Comparison of ENCODE assay signal across 8 cellular contexts in the genomic region with DNA sequence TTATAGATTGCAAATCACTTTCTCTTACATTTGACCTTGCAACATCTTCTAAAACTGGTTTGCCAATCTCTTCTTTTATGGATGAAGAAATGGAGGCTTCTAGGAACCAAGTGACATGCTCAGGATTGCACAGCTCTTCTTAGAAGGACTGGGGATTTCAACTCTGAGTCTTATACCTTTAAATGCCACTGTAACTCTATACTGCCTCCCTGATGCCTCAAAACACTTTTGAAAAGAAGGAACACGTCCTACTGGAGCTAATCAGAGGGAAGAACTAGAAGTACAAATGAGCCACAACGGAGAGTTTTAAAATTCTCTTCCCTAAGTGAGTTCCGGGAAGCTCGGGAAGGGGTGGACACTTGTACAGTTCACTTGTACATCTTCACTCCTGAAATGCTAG. TPM values are rescaled to one million over a fixed set of nuclear protein-coding genes. Genes with fewer than 3 reads are reported as not detected.
A peak's percentile ranks its signal among the peaks of the same experiment; 100 is the strongest.
DNase-seq lines count a peak whose midpoint lies in the region; ATAC-seq and TF ChIP-seq lines count a peak whose summit lies in the region.

No MANE protein-coding gene starts in this region.

- H3K36me3 ChIP-seq in right atrium auricular region (no peaks in the 10 kb centered on the region), skeletal muscle tissue (ENCODE audit: control insufficient read depth in 3 of 3, insufficient read depth in 3 of 3, low read length in 3 of 3) (no peaks in the 10 kb centered on the region)

- ATAC-seq in GM21717 (IDR thresholded peaks at IDR 0.05; ENCODE audit: unreplicated experiment) = no peak

- DNase-seq in HL-60 (ENCODE audit: low read depth in 1 of 2, low spot score in 1 of 2) (no peak), right atrium auricular region (ENCODE audit: low spot score) (no peak), MV-4-11 (lab: John Stamatoyannopoulos, UW) (no peak), mucosa of gallbladder (ENCODE audit: low spot score) (no peak), NCI-H146 treated with DMSO at 0.1 percent for 48 hours (lab: John Stamatoyannopoulos, UW; ENCODE audit: unreplicated experiment) (no peak)

- H3K4me1 ChIP-seq in right atrium auricular region (peaks cover 0 to 33% of the 10 kb centered on the region in 2 donors), skeletal muscle tissue (ENCODE audit: control insufficient read depth in 3 of 3, insufficient read depth in 3 of 3, low read length in 3 of 3) (peaks cover 24 to 38% (median 36%) of the 10 kb centered on the region in 3 donors)

- TF ChIP-seq CTCF in HL-60 (IDR thresholded peaks at IDR 0.05; ENCODE audit: insufficient read depth, low read length) (no peak), WI38 (IDR thresholded peaks at IDR 0.05; ENCODE audit: low read depth, low read length) (no peak), right atrium auricular region (IDR thresholded peaks at IDR 0.05) (no peak)

- H3K4me3 ChIP-seq in HL-60 (replicated peaks; ENCODE audit: insufficient read depth, low read length) (peak overlapping the region; percentile 84; the same call in 1 of the 2 replicates), WI38 (ENCODE audit: low read depth, low read length) (peak overlapping the region; percentile 75), right atrium auricular region (peak overlapping the region; percentile 86 to 94), skeletal muscle tissue (ENCODE audit: low read length in 3 of 3) (peak overlapping the region; percentile 84 to 94 (median 87))

- no peak overlapping the region for H3K27ac ChIP-seq in HL-60 (replicated peaks)
- peak overlapping the region; percentile 90 to 95 for H3K27ac ChIP-seq in right atrium auricular region
- peak overlapping the region; percentile 88 for H3K27ac ChIP-seq in skeletal muscle tissue (ENCODE audit: low read depth, low read length)

- H3K27me3 ChIP-seq in HL-60 (ENCODE audit: insufficient read depth, poor library complexity, severe bottlenecking) = no peaks in the 10 kb centered on the region
- H3K27me3 ChIP-seq in right atrium auricular region = no peaks in the 10 kb centered on the region
- H3K27me3 ChIP-seq in skeletal muscle tissue (ENCODE audit: control insufficient read depth in 3 of 3, insufficient read depth in 3 of 3, low read length in 3 of 3) = no peaks in the 10 kb centered on the region

- H3K9me3 ChIP-seq in right atrium auricular region = no peaks in the 10 kb centered on the region
- no peaks in the 10 kb centered on the region for H3K9me3 ChIP-seq in skeletal muscle tissue (ENCODE audit: control insufficient read depth in 3 of 3, low read length in 3 of 3)

- peak overlapping the region; percentile 85 to 88 (median 86) for H3K9ac ChIP-seq in skeletal muscle tissue (ENCODE audit: low read depth in 1 of 3, low read length in 3 of 3)

RNA-seq across cellular contexts. Expression of gene MITF, which starts 1.0 kb away (rescaled TPM):
- 10 to 100 TPM; 47.6 to 68.6 TPM for total RNA-seq in right atrium auricular region
- 11.0 TPM for total RNA-seq in skeletal muscle tissue
- 62.0 TPM for total RNA-seq in mucosa of gallbladder
